30 cellular contexts compared by ENCODE assay signal in the genomic region with DNA sequence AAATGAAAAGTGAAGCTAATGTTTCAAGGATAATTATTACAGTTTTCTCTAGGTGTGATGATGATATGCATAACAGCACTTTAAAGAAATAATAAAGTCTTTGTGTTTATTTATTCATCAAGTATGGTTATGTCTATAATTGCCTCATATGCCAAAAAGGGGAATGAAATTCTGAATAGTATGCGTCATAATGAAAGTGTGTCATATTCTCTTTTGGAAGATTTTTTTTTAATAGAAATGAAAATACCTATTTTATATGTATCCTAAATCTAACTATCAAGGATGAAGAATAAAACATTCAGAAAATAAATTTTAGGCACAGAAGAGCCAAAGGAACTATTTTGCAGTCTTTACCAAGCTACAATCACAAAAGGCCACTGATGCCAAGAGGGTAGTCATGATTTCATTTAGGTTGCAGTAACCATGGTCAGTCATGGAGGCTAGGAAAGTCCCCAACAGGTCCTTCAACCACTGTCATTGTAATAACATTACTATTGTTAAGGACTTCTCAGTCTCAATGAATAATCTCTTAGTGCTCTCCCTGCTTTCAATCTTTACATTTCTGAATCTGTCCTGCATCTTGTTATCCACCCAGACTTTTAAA.
"Had no signal": no experiment of that assay in that cellular context is flagged by ENCODE, and none has a peak within 500 bp of the region (broad histone marks: within the 10 kb centered on the region; RNA-seq: fewer than 3 reads in every experiment).

No MANE protein-coding gene starts in this region.

- H3K36me3 ChIP-seq: adrenal gland, esophagus muscularis mucosa, gastrocnemius medialis, heart left ventricle had no signal

- H3K27me3 ChIP-seq: adrenal gland, body of pancreas, foreskin keratinocyte, gastrocnemius medialis, heart left ventricle had no signal

- DNase-seq: activated CD4-positive, alpha-beta memory T cell treated with anti-CD3 and anti-CD28 coated beads, Interleukin-2, amount 10 ng/mL, durations not matched to agents 7 days and 5 days; activated CD4-positive, alpha-beta T cell treated with anti-CD3 and anti-CD28 coated beads for 36 hours; activated CD4-positive, alpha-beta T cell treated with anti-CD3 and anti-CD28 coated beads, Interleukin-2, amount 10 ng/mL, durations not matched to agents 7 days and 5 days; activated CD4-positive, alpha-beta T cell treated with anti-CD3 and anti-CD28 coated beads, Interleukin-2, amount 50 U/mL, for 4 hours; activated CD4-positive, CD25-positive, alpha-beta regulatory T cell; activated CD4-positive, CD25-positive, alpha-beta regulatory T cell treated with anti-CD3 and anti-CD28 coated beads, Interleukin-2, amount 50 U/mL, for 72 hours; activated CD8-positive, alpha-beta memory T cell treated with anti-CD3 and anti-CD28 coated beads, Interleukin-2, amount 50 U/mL, for 48 hours; activated effector memory CD4-positive, alpha-beta T cell treated with Interleukin-2 at 50 U/mL for 16 hours; activated naive CD4-positive, alpha-beta T cell treated with anti-CD3 and anti-CD28 coated beads for 36 hours; activated naive CD8-positive, alpha-beta T cell treated with anti-CD3 and anti-CD28 coated beads for 36 hours; activated naive CD8-positive, alpha-beta T cell treated with anti-CD3 and anti-CD28 coated beads, Interleukin-2, amount 50 U/mL, for 24 hours; activated T-cell treated with anti-CD3 and anti-CD28 coated beads for 4 hours; activated T-cell treated with anti-CD3 and anti-CD28 coated beads, Interleukin-2, amount 50 U/mL, for 24 hours; activated T-cell treated with anti-CD3 and anti-CD28 coated beads, Interleukin-2, amount 50 U/mL, for 72 hours; adrenal gland; aorta; body of pancreas; caudate nucleus; cortex of kidney; dermis blood vessel endothelial cell; effector CD4-positive, alpha-beta T cell; effector memory CD8-positive, alpha-beta T cell; erythroblast; foreskin keratinocyte; gastrocnemius medialis; glutamatergic neuron; heart left ventricle; T-helper 2 cell had no signal

- H3K4me1 ChIP-seq: adrenal gland, body of pancreas, esophagus muscularis mucosa, foreskin keratinocyte, gastrocnemius medialis, heart left ventricle had no signal

- ATAC-seq: activated CD4-positive, alpha-beta T cell treated with anti-CD3 and anti-CD28 coated beads for 36 hours; activated naive CD8-positive, alpha-beta T cell treated with anti-CD3 and anti-CD28 coated beads, Interleukin-2, amount 50 U/mL, for 24 hours; activated T-cell treated with anti-CD3 and anti-CD28 coated beads, Interleukin-2, amount 50 U/mL, for 72 hours; body of pancreas; effector memory CD8-positive, alpha-beta T cell; foreskin keratinocyte; gastrocnemius medialis; heart left ventricle had no signal

- H3K27ac ChIP-seq: adrenal gland, body of pancreas, esophagus muscularis mucosa, foreskin keratinocyte, gastrocnemius medialis, heart left ventricle had no signal

- H3K9me3 ChIP-seq: adrenal gland, body of pancreas, esophagus muscularis mucosa, gastrocnemius medialis, heart left ventricle had no signal

- FAIRE-seq: colon had no signal

- H3K4me3 ChIP-seq: adrenal gland, body of pancreas, esophagus muscularis mucosa, gastrocnemius medialis, heart left ventricle had no signal
